30 cellular contexts compared by ENCODE assay signal in the genomic region with DNA sequence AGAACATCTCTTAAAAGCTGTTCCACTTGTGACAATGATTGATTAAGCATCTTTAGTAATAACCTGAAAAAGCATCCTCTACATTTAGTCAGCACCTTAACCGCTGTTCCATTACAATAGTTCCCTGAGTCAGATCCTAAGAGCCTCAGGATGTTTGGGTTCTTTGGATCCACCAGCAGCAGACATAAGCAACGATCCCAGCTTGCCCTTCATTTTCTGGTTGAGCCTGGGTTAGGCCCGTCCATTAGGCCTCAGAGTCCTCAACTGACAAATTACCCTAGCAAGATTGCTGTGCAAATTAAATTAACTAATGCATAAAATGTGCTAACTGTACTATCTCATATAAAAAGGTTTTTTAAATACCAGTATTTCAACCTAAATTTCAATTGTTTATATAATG. TPM values are rescaled to one million over a fixed set of nuclear protein-coding genes. Genes with fewer than 3 reads are reported as not detected.
"Had no signal": no experiment of that assay in that cellular context is flagged by ENCODE, and none has a peak within 500 bp of the region (broad histone marks: within the 10 kb centered on the region; RNA-seq: fewer than 3 reads in every experiment).

No MANE protein-coding gene starts in this region.

- H3K4me1 Mint-ChIP-seq: activated CD4-positive, alpha-beta T cell treated with anti-CD3 and anti-CD28 coated beads for 36 hours; activated CD4-positive, alpha-beta T cell treated with anti-CD3 and anti-CD28 coated beads, Interleukin-2, amount 10 ng/mL, durations not matched to agents 7 days and 5 days; activated naive CD4-positive, alpha-beta T cell treated with anti-CD3 and anti-CD28 coated beads, Interleukin-2, amount 10 ng/mL, durations not matched to agents 7 days and 5 days; activated naive CD8-positive, alpha-beta T cell treated with anti-CD3 and anti-CD28 coated beads, Interleukin-2, amount 50 U/mL, for 24 hours; brain had no signal

- H3K4me3 Mint-ChIP-seq: activated CD4-positive, alpha-beta memory T cell treated with anti-CD3 and anti-CD28 coated beads for 36 hours; activated CD4-positive, alpha-beta T cell treated with anti-CD3 and anti-CD28 coated beads for 36 hours; activated CD4-positive, alpha-beta T cell treated with anti-CD3 and anti-CD28 coated beads, Interleukin-2, amount 10 ng/mL, durations not matched to agents 7 days and 5 days; activated naive CD4-positive, alpha-beta T cell treated with anti-CD3 and anti-CD28 coated beads, Interleukin-2, amount 10 ng/mL, durations not matched to agents 7 days and 5 days; activated naive CD8-positive, alpha-beta T cell; activated naive CD8-positive, alpha-beta T cell treated with anti-CD3 and anti-CD28 coated beads, Interleukin-2, amount 50 U/mL, for 24 hours; activated T-cell treated with anti-CD3 and anti-CD28 coated beads, Interleukin-2, amount 50 U/mL, for 4 hours; brain; T-helper 1 cell treated with Interleukin-12 subunit alpha and Interleukin-12 subunit beta and Interleukin-4 antibody, amounts not matched to agents 30 μg/mL and 1 μg/mL, for 36 hours; T-helper 2 cell treated with Interferon-gamma antibody and Interleukin-4, amounts not matched to agents 5 μg/mL and 100 μg/mL, for 36 hours had no signal

- H3K4me2 ChIP-seq: PC-9 had no signal

- H3K27ac Mint-ChIP-seq: activated CD4-positive, alpha-beta memory T cell treated with anti-CD3 and anti-CD28 coated beads for 36 hours; activated CD4-positive, alpha-beta T cell treated with anti-CD3 and anti-CD28 coated beads for 36 hours; activated CD4-positive, alpha-beta T cell treated with anti-CD3 and anti-CD28 coated beads, Interleukin-2, amount 10 ng/mL, durations not matched to agents 7 days and 5 days; activated naive CD4-positive, alpha-beta T cell treated with anti-CD3 and anti-CD28 coated beads, Interleukin-2, amount 10 ng/mL, durations not matched to agents 7 days and 5 days; activated naive CD8-positive, alpha-beta T cell; activated naive CD8-positive, alpha-beta T cell treated with anti-CD3 and anti-CD28 coated beads, Interleukin-2, amount 50 U/mL, for 24 hours; brain; T-helper 1 cell treated with Interleukin-12 subunit alpha and Interleukin-12 subunit beta and Interleukin-4 antibody, amounts not matched to agents 30 μg/mL and 1 μg/mL, for 36 hours; T-helper 2 cell treated with Interferon-gamma antibody and Interleukin-4, amounts not matched to agents 5 μg/mL and 100 μg/mL, for 36 hours had no signal

- H3K36me3 Mint-ChIP-seq: activated CD4-positive, alpha-beta memory T cell treated with anti-CD3 and anti-CD28 coated beads for 36 hours; activated naive CD4-positive, alpha-beta T cell treated with anti-CD3 and anti-CD28 coated beads, Interleukin-2, amount 10 ng/mL, durations not matched to agents 7 days and 5 days; activated naive CD8-positive, alpha-beta T cell; brain had no signal

- H3K27me3 Mint-ChIP-seq: activated CD4-positive, alpha-beta memory T cell treated with anti-CD3 and anti-CD28 coated beads for 36 hours; activated CD4-positive, alpha-beta T cell treated with anti-CD3 and anti-CD28 coated beads for 36 hours; activated CD4-positive, alpha-beta T cell treated with anti-CD3 and anti-CD28 coated beads, Interleukin-2, amount 10 ng/mL, durations not matched to agents 7 days and 5 days; activated naive CD4-positive, alpha-beta T cell treated with anti-CD3 and anti-CD28 coated beads, Interleukin-2, amount 10 ng/mL, durations not matched to agents 7 days and 5 days; activated naive CD8-positive, alpha-beta T cell; activated naive CD8-positive, alpha-beta T cell treated with anti-CD3 and anti-CD28 coated beads, Interleukin-2, amount 50 U/mL, for 24 hours; brain had no signal

- ATAC-seq: activated CD4-positive, alpha-beta T cell treated with anti-CD3 and anti-CD28 coated beads for 36 hours; activated CD4-positive, CD25-positive, alpha-beta regulatory T cell treated with anti-CD3 and anti-CD28 coated beads, Interleukin-2, amount 50 U/mL, for 24 hours; activated naive CD8-positive, alpha-beta T cell treated with anti-CD3 and anti-CD28 coated beads, Interleukin-2, amount 50 U/mL, for 24 hours; activated T-cell treated with anti-CD3 and anti-CD28 coated beads, Interleukin-2, amount 50 U/mL, for 4 hours; Right ventricle myocardium inferior had no signal

- H3K27ac ChIP-seq: PC-9, RWPE1 had no signal

- DNase-seq: activated CD4-positive, alpha-beta memory T cell treated with anti-CD3 and anti-CD28 coated beads for 36 hours; activated CD4-positive, alpha-beta T cell treated with anti-CD3 and anti-CD28 coated beads for 36 hours; activated CD4-positive, alpha-beta T cell treated with anti-CD3 and anti-CD28 coated beads, Interleukin-2, amount 10 ng/mL, durations not matched to agents 7 days and 5 days; activated CD8-positive, alpha-beta memory T cell treated with anti-CD3 and anti-CD28 coated beads, Interleukin-2, amount 50 U/mL, for 4 hours; activated effector memory CD4-positive, alpha-beta T cell treated with Interleukin-2 at 50 U/mL for 16 hours; activated naive CD4-positive, alpha-beta T cell treated with anti-CD3 and anti-CD28 coated beads, Interleukin-2, amount 10 ng/mL, durations not matched to agents 7 days and 5 days; activated naive CD8-positive, alpha-beta T cell treated with anti-CD3 and anti-CD28 coated beads, Interleukin-2, amount 50 U/mL, for 24 hours; activated T-cell treated with anti-CD3 and anti-CD28 coated beads for 4 hours; activated T-cell treated with anti-CD3 and anti-CD28 coated beads, Interleukin-2, amount 50 U/mL, for 4 hours; anterior cingulate cortex; caudate nucleus; cerebellar nuclear complex; Karpas-422; NCI-H1105; NCI-H1436; NCI-H1694; NCI-H1930; NCI-H2081 treated with DMSO at 0.1 percent for 48 hours; NCI-H345; NCI-H524 treated with DMSO at 0.1 percent for 48 hours; NK-92 treated with Interleukin-12 subunit alpha and Interleukin-12 subunit beta, amount 100 ng/mL, for 24 hours; PC-9; SIG-M5 had no signal

- H3K4me3 ChIP-seq: PC-9 had no signal

RNA-seq across cellular contexts. Expression of gene ROBO1, which starts 42.3 kb away (rescaled TPM):
- total RNA-seq: activated CD4-positive, alpha-beta memory T cell treated with anti-CD3 and anti-CD28 coated beads for 36 hours had no signal
